In the genomic region with DNA sequence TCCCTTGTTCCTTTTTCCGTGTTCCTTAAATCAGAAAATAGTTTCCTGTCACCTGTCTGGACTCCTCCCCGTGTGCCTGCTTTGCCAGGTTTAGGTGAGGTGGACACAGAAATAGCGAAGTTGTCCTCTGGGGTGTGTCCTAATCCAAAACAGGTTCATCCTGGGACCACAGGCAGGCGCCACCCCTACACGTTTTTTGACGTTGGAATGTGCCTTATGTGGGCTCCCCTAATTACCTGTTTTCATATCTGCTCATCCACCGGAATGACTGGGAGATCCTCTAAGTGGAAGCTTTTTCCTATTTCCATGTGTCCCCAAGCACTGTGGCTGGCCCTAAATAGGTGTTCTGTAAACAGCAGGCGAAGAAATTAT, we compare ENCODE assay signal across 8 cellular contexts. TPM values are rescaled to one million over a fixed set of nuclear protein-coding genes. Genes with fewer than 3 reads are reported as not detected.
DNase-seq lines count a peak whose midpoint lies in the region; TF ChIP-seq lines count a peak whose summit lies in the region.

No MANE protein-coding gene starts in this region.

- H3K9me3 Mint-ChIP-seq in activated naive CD4-positive, alpha-beta T cell treated with anti-CD3 and anti-CD28 coated beads, Interleukin-2, amount 50 U/mL, for 24 hours, result no peaks in the 10 kb centered on the region
- peaks cover 8% of the 10 kb centered on the region for H3K9me3 Mint-ChIP-seq in activated CD4-positive, alpha-beta memory T cell treated with anti-CD3 and anti-CD28 coated beads for 36 hours

- peak overlapping the region; percentile 45 to 85 (median 57) for H3K4me3 ChIP-seq in tibial nerve

- peaks cover 0 to 34% (median 0%) of the 10 kb centered on the region in 4 donors for H3K4me1 ChIP-seq in tibial nerve

- no peaks in the 10 kb centered on the region for H3K36me3 ChIP-seq in tibial nerve

- H3K27ac Mint-ChIP-seq in activated naive CD4-positive, alpha-beta T cell treated with anti-CD3 and anti-CD28 coated beads, Interleukin-2, amount 50 U/mL, for 24 hours, result no peak overlapping the region
- H3K27ac Mint-ChIP-seq in activated CD4-positive, alpha-beta memory T cell treated with anti-CD3 and anti-CD28 coated beads for 36 hours, result no peak overlapping the region

- H3K27me3 ChIP-seq in layer of hippocampus (ENCODE audit: control insufficient read depth, insufficient read depth, low read length) (no peaks in the 10 kb centered on the region), tibial nerve (peaks cover 0 to 24% of the 10 kb centered on the region in 2 donors)

- H3K9me3 ChIP-seq in tibial nerve, result peaks cover 0 to 3% (median 0%) of the 10 kb centered on the region in 4 donors

- no peak for TF ChIP-seq CTCF in tibial nerve (IDR thresholded peaks at IDR 0.05)

- H3K4me3 Mint-ChIP-seq in activated naive CD4-positive, alpha-beta T cell treated with anti-CD3 and anti-CD28 coated beads, Interleukin-2, amount 50 U/mL, for 24 hours, result peak overlapping the region; percentile 55
- H3K4me3 Mint-ChIP-seq in activated CD4-positive, alpha-beta memory T cell treated with anti-CD3 and anti-CD28 coated beads for 36 hours, result peak overlapping the region; percentile 41

- no peak for TF ChIP-seq EP300 in tibial nerve (IDR thresholded peaks at IDR 0.05)

- DNase-seq in activated naive CD4-positive, alpha-beta T cell (lab: John Stamatoyannopoulos, UW), result no peak
- no peak for DNase-seq in activated CD4-positive, alpha-beta memory T cell treated with anti-CD3 and anti-CD28 coated beads for 36 hours
- DNase-seq in tibial nerve (ENCODE audit: low spot score in 2 of 2) (no peak), iPS-NIHi11 (ENCODE audit: low spot score) (no peak), superior temporal gyrus (ENCODE audit: extremely low spot score) (no peak), NCI-H1048 (lab: John Stamatoyannopoulos, UW) (no peak)

- intact Hi-C loops in activated CD4-positive, alpha-beta memory T cell treated with anti-CD3 and anti-CD28 coated beads for 36 hours (cut with micrococcal nuclease), result loop anchor here (1.0 kb wide), 1 partner anchor 49 kb away; the partner anchor contains the start of gene PAIP2B

- peaks cover 18% of the 10 kb centered on the region for H3K4me1 Mint-ChIP-seq in activated naive CD4-positive, alpha-beta T cell treated with anti-CD3 and anti-CD28 coated beads, Interleukin-2, amount 50 U/mL, for 24 hours
- peaks cover 18% of the 10 kb centered on the region for H3K4me1 Mint-ChIP-seq in activated CD4-positive, alpha-beta memory T cell treated with anti-CD3 and anti-CD28 coated beads for 36 hours (ENCODE audit: low read depth)

- H3K27ac ChIP-seq in layer of hippocampus (ENCODE audit: low read depth, low read length) (peak overlapping the region; percentile 6), tibial nerve (peak overlapping the region; percentile 44 to 91 (median 80))

- POLR2A ChIA-PET in activated CD4-positive, alpha-beta memory T cell treated with anti-CD3 and anti-CD28 coated beads for 36 hours (lab: Charles Lee), result interaction anchor here (0.6 kb wide), 1 partner anchor 873 kb away, joined by 3 read pairs; no protein-coding TSS in a partner anchor

- WGBS in tibial nerve, 2 donors, result 42% methylated on average over 8 of the region's 8 CpGs

- CTCF ChIA-PET in activated CD4-positive, alpha-beta memory T cell treated with anti-CD3 and anti-CD28 coated beads for 36 hours (lab: Charles Lee), result interaction anchor here (0.6 to 1.1 kb wide), 2 partner anchors 49 to 56 kb away, joined by 3 to 5 read pairs; partner anchors contain the start of genes PAIP2B and ZNF638

- TF ChIP-seq POLR2A in tibial nerve (IDR thresholded peaks at IDR 0.05), result no peak

- H3K36me3 Mint-ChIP-seq in activated naive CD4-positive, alpha-beta T cell treated with anti-CD3 and anti-CD28 coated beads, Interleukin-2, amount 50 U/mL, for 24 hours, result peaks cover 2% of the 10 kb centered on the region
- peaks cover 3% of the 10 kb centered on the region for H3K36me3 Mint-ChIP-seq in activated CD4-positive, alpha-beta memory T cell treated with anti-CD3 and anti-CD28 coated beads for 36 hours

- H3K27me3 Mint-ChIP-seq in activated naive CD4-positive, alpha-beta T cell treated with anti-CD3 and anti-CD28 coated beads, Interleukin-2, amount 50 U/mL, for 24 hours, result peaks cover 69% of the 10 kb centered on the region
- H3K27me3 Mint-ChIP-seq in activated CD4-positive, alpha-beta memory T cell treated with anti-CD3 and anti-CD28 coated beads for 36 hours, result peaks cover 74% of the 10 kb centered on the region

RNA-seq across cellular contexts. Expression of gene PAIP2B, which starts 49.0 kb away (rescaled TPM):
- 1 to 10 TPM; 2.2 TPM for total RNA-seq in activated CD4-positive, alpha-beta memory T cell treated with anti-CD3 and anti-CD28 coated beads for 36 hours
- 10 to 100 TPM in 3 of 4 donors, 1 to 10 TPM in 1; 5.7 to 22.1 (median 13.6) TPM for total RNA-seq in tibial nerve

RNA-seq across cellular contexts. Expression of gene ZNF638, which starts 55.7 kb away (rescaled TPM):
- total RNA-seq in activated CD4-positive, alpha-beta memory T cell treated with anti-CD3 and anti-CD28 coated beads for 36 hours, result 10 to 100 TPM; 74.2 to 87.4 TPM
- 100 to 1,000 TPM; 202 to 286 (median 252) TPM for total RNA-seq in tibial nerve
